In genomic region chr1:182129398-182129797, GRCh38 we compare ENCODE assay signal across 16 cellular contexts.
"Had no signal": no experiment of that assay in that cellular context is flagged by ENCODE, and none has a peak within 500 bp of the region (broad histone marks: within the 10 kb centered on the region; RNA-seq: fewer than 3 reads in every experiment).

No MANE protein-coding gene starts in this region.

- DNase-seq: activated CD4-positive, alpha-beta T cell treated with anti-CD3 and anti-CD28 coated beads, Interleukin-2, amount 50 U/mL, for 1 hour; activated CD8-positive, alpha-beta T cell treated with anti-CD3 and anti-CD28 coated beads, Interleukin-2, amount 10 ng/mL, durations not matched to agents 7 days and 5 days; activated gamma-delta T cell; cerebellar nuclear complex; cortex of kidney; endodermal cell; left ventricle myocardium superior; mammary epithelial cell; stimulated activated CD4-positive, alpha-beta T cell treated with anti-CD3 and anti-CD28 coated beads, Interleukin-2, amount 100 ng/mL, for 48 hours; stimulated activated CD8-positive, alpha-beta memory T cell treated with anti-CD3 and anti-CD28 coated beads, Interleukin-4, amount 100 ng/mL, for 48 hours; stimulated activated naive B cell treated with anti-CD40 and anti-IgM and Interleukin-4, amounts not matched to agents 10 μg/mL and 1 μg/mL and 100 μg/mL, for 72 hours; SW 1271; T-helper 17 cell; upper lobe of right lung had no signal

- H3K27ac ChIP-seq: breast epithelium, gastroesophageal sphincter, upper lobe of right lung had no signal
